17 cellular contexts compared by ENCODE assay signal in the genomic region with DNA sequence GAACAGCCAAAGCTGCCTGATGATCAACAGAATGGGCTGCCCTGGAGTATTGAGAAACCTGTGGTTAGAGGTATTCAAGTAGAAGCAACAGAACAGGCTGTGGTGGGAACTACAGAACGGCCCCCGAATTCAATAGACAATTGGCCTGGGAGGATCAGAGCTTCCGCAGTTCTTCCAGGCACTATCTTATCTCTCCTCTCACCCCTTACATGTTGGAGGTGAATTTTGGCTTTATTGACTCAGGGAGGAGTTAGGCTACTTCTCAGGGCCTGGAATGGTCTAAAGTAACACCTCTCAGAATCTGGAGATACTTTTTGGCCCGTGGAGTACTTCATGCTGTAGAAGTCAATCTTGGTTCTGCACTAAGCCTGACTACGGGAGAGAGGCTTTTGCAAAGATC.
A peak's percentile ranks its signal among the peaks of the same experiment; 100 is the strongest.
DNase-seq lines count a peak whose midpoint lies in the region; ATAC-seq and TF ChIP-seq lines count a peak whose summit lies in the region.
"Had no signal": no experiment of that assay in that cellular context is flagged by ENCODE, and none has a peak within 500 bp of the region (broad histone marks: within the 10 kb centered on the region; RNA-seq: fewer than 3 reads in every experiment).

No MANE protein-coding gene starts in this region.

- no peaks in the 10 kb centered on the region for H3K9me3 ChIP-seq in right atrium auricular region
- H3K9me3 ChIP-seq in suprapubic skin = no peaks in the 10 kb centered on the region
- no peaks in the 10 kb centered on the region for H3K9me3 ChIP-seq in spleen
- no peaks in the 10 kb centered on the region for H3K9me3 ChIP-seq in tibial artery
- H3K9me3 ChIP-seq: BLaER1, Caco-2 had no signal

- no CpG with 5 or more reads among the region's 5 CpGs for WGBS in mesendoderm (ENCODE audit: extremely low coverage, insufficient coverage, low lambda C conversion rate)
- WGBS in suprapubic skin = 92% methylated on average over 5 of the region's 5 CpGs
- 67 to 83% (median 74%) methylated on average over 5 of the region's 5 CpGs for WGBS in spleen, 5 donors

- no peak for TF ChIP-seq EP300 in suprapubic skin (IDR thresholded peaks at IDR 0.05)

- H3K9ac ChIP-seq in mesendoderm (ENCODE audit: low read length) = no peak overlapping the region
- H3K9ac ChIP-seq: BLaER1, GM23248 had no signal

- no peak overlapping the region for H3K23ac ChIP-seq in mesendoderm (ENCODE audit: low read length)

- no peak overlapping the region for H2BK15ac ChIP-seq in mesendoderm (replicated peaks; ENCODE audit: low read depth)

- H2AK5ac ChIP-seq in mesendoderm (ENCODE audit: low read length) = no peak overlapping the region

- intact Hi-C loops in Right ventricle myocardium superior (cut with DNase I) = no loop called here
- intact Hi-C loops in spleen (cut with DNase I; ENCODE audit: low total_unique reads) = no loop called here
- intact Hi-C loops in tibial artery (cut with DNase I; ENCODE audit: low total_unique reads) = no loop called here

- H3K18ac ChIP-seq in mesendoderm (ENCODE audit: low read length) = no peak overlapping the region

- no peak overlapping the region for H3K4me2 ChIP-seq in mesendoderm (ENCODE audit: low read length)
- H3K4me2 ChIP-seq: BLaER1 had no signal

- H4K5ac ChIP-seq in mesendoderm (ENCODE audit: low read length) = no peak overlapping the region

- H3K79me2 ChIP-seq in mesendoderm (ENCODE audit: control insufficient read depth, insufficient read depth, low read length) = no peaks in the 10 kb centered on the region

- no peaks in the 10 kb centered on the region for H3K4me1 ChIP-seq in right atrium auricular region
- no peaks in the 10 kb centered on the region for H3K4me1 ChIP-seq in mesendoderm (ENCODE audit: control insufficient read depth, low read depth, low read length)
- H3K4me1 ChIP-seq in suprapubic skin = peaks cover 18% of the 10 kb centered on the region
- H3K4me1 ChIP-seq in spleen = no peaks in the 10 kb centered on the region
- H3K4me1 ChIP-seq in tibial artery = peaks cover 0 to 2% (median 0%) of the 10 kb centered on the region in 4 donors
- H3K4me1 ChIP-seq: BLaER1, Caco-2 had no signal

- H3K27ac ChIP-seq in right atrium auricular region (no peak overlapping the region), mesendoderm (ENCODE audit: low read depth, low read length) (no peak overlapping the region), suprapubic skin (peak overlapping the region; percentile 53), spleen (no peak overlapping the region), tibial artery (no peak overlapping the region)
- H3K27ac ChIP-seq: 22Rv1, BLaER1, C4-2B, GM23248 had no signal

- no peak overlapping the region for H2BK120ac ChIP-seq in mesendoderm (ENCODE audit: low read depth, low read length)

- no peak overlapping the region for H3K56ac ChIP-seq in mesendoderm (ENCODE audit: low read length)

- no peaks in the 10 kb centered on the region for H3K79me1 ChIP-seq in mesendoderm (ENCODE audit: low read length)

- no peak overlapping the region for H3K4ac ChIP-seq in mesendoderm (ENCODE audit: low read depth, low read length)

- ATAC-seq in Right ventricle myocardium superior (ENCODE audit: poor library complexity) = no peak
- ATAC-seq: CD8-positive, alpha-beta T cell had no signal

- H3K36me3 ChIP-seq in right atrium auricular region = no peaks in the 10 kb centered on the region
- no peaks in the 10 kb centered on the region for H3K36me3 ChIP-seq in mesendoderm (ENCODE audit: control insufficient read depth, insufficient read depth, low read length)
- H3K36me3 ChIP-seq in suprapubic skin = no peaks in the 10 kb centered on the region
- H3K36me3 ChIP-seq in spleen = no peaks in the 10 kb centered on the region
- H3K36me3 ChIP-seq in tibial artery = no peaks in the 10 kb centered on the region
- H3K36me3 ChIP-seq: BLaER1 had no signal

- no peak overlapping the region for H4K8ac ChIP-seq in mesendoderm (ENCODE audit: low read depth, low read length)

- H3K4me3 ChIP-seq in right atrium auricular region (no peak overlapping the region), mesendoderm (ENCODE audit: low read length) (no peak overlapping the region), suprapubic skin (no peak overlapping the region), spleen (no peak overlapping the region), tibial artery (no peak overlapping the region)
- H3K4me3 ChIP-seq: BLaER1, GM23248 had no signal

- DNase-seq in right atrium auricular region (ENCODE audit: low spot score) (peak; percentile 44), Right ventricle myocardium superior (no peak), mesendoderm (peak; percentile 57), suprapubic skin (ENCODE audit: low spot score in 2 of 2) (no peak), spleen (no peak), tibial artery (no peak)
- DNase-seq: Caco-2; CD4-positive, CD25-positive, alpha-beta regulatory T cell; CD8-positive, alpha-beta T cell; DMS153; DND-41; GM23248; H7; HCEC 1CT had no signal

- no peak overlapping the region for H2BK5ac ChIP-seq in mesendoderm (ENCODE audit: low read length)

- TF ChIP-seq POLR2A in suprapubic skin (IDR thresholded peaks at IDR 0.05) (no peak), spleen (IDR thresholded peaks at IDR 0.05) (no peak)

- TF ChIP-seq CTCF in right atrium auricular region (IDR thresholded peaks at IDR 0.05) = no peak
- TF ChIP-seq CTCF in suprapubic skin (IDR thresholded peaks at IDR 0.05) = no peak
- no peak for TF ChIP-seq CTCF in spleen (IDR thresholded peaks at IDR 0.05 in 8 of 11, conservative IDR thresholded peaks at IDR 0.05 in 3 of 11)
- no peak for TF ChIP-seq CTCF in tibial artery (IDR thresholded peaks at IDR 0.05)

- no peaks in the 10 kb centered on the region for H3K27me3 ChIP-seq in right atrium auricular region
- H3K27me3 ChIP-seq in mesendoderm (ENCODE audit: insufficient read depth, low read length, poor library complexity) = no peaks in the 10 kb centered on the region
- H3K27me3 ChIP-seq in suprapubic skin = no peaks in the 10 kb centered on the region
- peaks cover 0 to 57% (median 5%) of the 10 kb centered on the region in 7 donors for H3K27me3 ChIP-seq in spleen (replicated peaks in 1 of 7)
- H3K27me3 ChIP-seq in tibial artery = peaks cover 0 to 19% of the 10 kb centered on the region in 2 donors
- H3K27me3 ChIP-seq: BLaER1 had no signal

Comparison
In these comparisons a context has a peak if more than half of its experiments do, and no peak if none do; other contexts are left out.
1. DNase-seq: peak in right atrium auricular region (single experiment) and mesendoderm (single experiment); none in Right ventricle myocardium superior (single experiment), suprapubic skin (0 of 2), spleen (single experiment) and tibial artery (0 of 2).